Comparison of ENCODE assay signal across 8 cellular contexts in the genomic region with DNA sequence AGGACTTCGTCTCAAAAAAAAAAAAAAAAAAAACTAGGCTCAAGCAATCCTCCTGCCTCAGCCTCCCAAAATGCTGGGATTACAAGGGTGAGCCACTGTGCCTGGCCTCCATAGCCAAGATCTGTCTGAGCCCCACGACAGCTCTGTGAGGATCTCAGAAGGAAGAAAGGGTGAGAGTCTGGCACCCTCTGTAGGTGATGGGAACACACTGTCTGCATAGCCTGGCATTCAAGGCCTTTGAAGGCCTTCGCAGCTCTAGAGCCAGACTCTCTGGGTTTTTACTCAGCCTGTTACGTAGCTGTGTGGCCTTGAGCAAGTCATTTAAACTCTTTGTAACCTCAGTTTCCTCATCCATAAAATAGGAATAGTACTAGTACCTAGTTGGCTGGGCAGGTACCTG. TPM values are rescaled to one million over a fixed set of nuclear protein-coding genes. Genes with fewer than 3 reads are reported as not detected.
DNase-seq lines count a peak whose midpoint lies in the region; ATAC-seq and TF ChIP-seq lines count a peak whose summit lies in the region.

No MANE protein-coding gene starts in this region.

- H3K36me3 ChIP-seq in HEK293 (ENCODE audit: control insufficient read depth in 2 of 2, insufficient read depth in 1 of 2, low read length in 2 of 2) (no peaks in the 10 kb centered on the region), mucosa of descending colon (ENCODE audit: low read depth) (no peaks in the 10 kb centered on the region)

- intact Hi-C loops in Calu3 (cut with micrococcal nuclease; ENCODE audit: unreplicated experiment) (loop anchor here (10.0 kb wide), 1 partner anchor 903 kb away; a partner anchor contains a TSS), mucosa of descending colon (cut with DNase I, micrococcal nuclease) (no loop called here)

- H3K4me3 ChIP-seq in HEK293 (ENCODE audit: low read depth, low read length): no peak overlapping the region
- no peak overlapping the region for H3K4me3 ChIP-seq in mucosa of descending colon

- no TSS peak for BruUV-seq in Calu3 (replicated peaks; lab: Mats Ljungman, UMichigan)

- H3K36me3 Mint-ChIP-seq in Calu3 (ENCODE audit: insufficient read depth, unreplicated experiment): no peaks in the 10 kb centered on the region
- no peaks in the 10 kb centered on the region for H3K36me3 Mint-ChIP-seq in T-cell

- TF ChIP-seq CTCF in Calu3 (IDR thresholded peaks at IDR 0.05; ENCODE audit: unreplicated experiment) (no peak), HEK293 (tag by site-specific recombination; IDR thresholded peaks at IDR 0.05) (no peak; the same call in 1 of the 2 replicates), mucosa of descending colon (IDR thresholded peaks at IDR 0.05) (no peak)

- no peaks in the 10 kb centered on the region for H3K4me1 ChIP-seq in HEK293 (ENCODE audit: control insufficient read depth, insufficient read depth, low read length)
- no peaks in the 10 kb centered on the region for H3K4me1 ChIP-seq in mucosa of descending colon (ENCODE audit: low read depth)

- no peaks in the 10 kb centered on the region for H3K9me3 Mint-ChIP-seq in Calu3 (ENCODE audit: low read depth, unreplicated experiment)
- no peaks in the 10 kb centered on the region for H3K9me3 Mint-ChIP-seq in T-cell

- no peaks in the 10 kb centered on the region for H3K27me3 Mint-ChIP-seq in Calu3 (ENCODE audit: unreplicated experiment)
- no peaks in the 10 kb centered on the region for H3K27me3 Mint-ChIP-seq in T-cell

- H3K27ac Mint-ChIP-seq in Calu3 (ENCODE audit: unreplicated experiment) (no peak overlapping the region), T-cell (peak overlapping the region in 1 of 2 donors; percentile 77)

- peak; percentile 26 for DNase-seq in Calu3
- peak; percentile 36 to 73 (median 62) for DNase-seq in T-cell
- peak; percentile 36 for DNase-seq in astrocyte of the hippocampus (ENCODE audit: low read depth, low spot score)
- peak in 1 of 3 donors; percentile 51 for DNase-seq in mucosa of descending colon
- no peak for DNase-seq in NCI-H2029 treated with DMSO at 0.1 percent for 48 hours (lab: John Stamatoyannopoulos, UW)
- no peak for DNase-seq in hippocampal formation (lab: John Stamatoyannopoulos, UW)

- no peak overlapping the region for H3K27ac ChIP-seq in HEK293 (ENCODE audit: extremely low read depth, low read depth, low read length)

- H3K4me1 Mint-ChIP-seq in Calu3 (ENCODE audit: low read depth, unreplicated experiment): no peaks in the 10 kb centered on the region
- H3K4me1 Mint-ChIP-seq in T-cell: peaks cover 0 to 6% (median 2%) of the 10 kb centered on the region in 3 donors

- ATAC-seq in T-cell (replicated peaks in 1 of 4): peak; percentile 98 to 100 (median 100)
- peak; percentile 90 for ATAC-seq in mucosa of descending colon
- ATAC-seq in HG03460 (IDR thresholded peaks at IDR 0.05; ENCODE audit: unreplicated experiment): no peak

- CTCF ChIA-PET in Calu3 (lab: Charles Lee) (interaction anchor here (0.5 to 1.5 kb wide), 4 partner anchors 28 to 723 kb away, joined by 3 to 6 read pairs (median 4); no protein-coding TSS in a partner anchor), HEK293 (lab: Yijun Ruan, JAX) (interaction anchor here (0.6 to 2.1 kb wide), 18 partner anchors 9 to 703 kb away, joined by 3 to 10 read pairs (median 4); no protein-coding TSS in a partner anchor), T-cell (lab: Charles Lee) (interaction anchor here (0.6 to 3.9 kb wide), 29 partner anchors 11 to 1060 kb away, joined by 3 to 99 read pairs (median 6); no protein-coding TSS in a partner anchor)

- H3K9me3 ChIP-seq in HEK293 (ENCODE audit: control insufficient read depth, insufficient read depth, low read depth, low read length) (no peaks in the 10 kb centered on the region), mucosa of descending colon (no peaks in the 10 kb centered on the region)

- POLR2A ChIA-PET in HEK293 (lab: Yijun Ruan, JAX): interaction anchor here (0.7 kb wide), 1 partner anchor 14 kb away, joined by 4 read pairs; no protein-coding TSS in a partner anchor
- POLR2A ChIA-PET in T-cell (lab: Charles Lee): interaction anchor here (0.6 to 0.7 kb wide), 4 partner anchors 71 to 120 kb away, joined by 3 read pairs; no protein-coding TSS in a partner anchor

- H3K4me3 Mint-ChIP-seq in Calu3 (ENCODE audit: low read depth, unreplicated experiment) (no peak overlapping the region), T-cell (no peak overlapping the region)

TF ChIP-seq in HEK293, 187 proteins besides CTCF, POLR2A, EP300 and RAD21:
- 0 out of 2 replicates have a peak, but pooled peaks have one; percentile 46 for TF ChIP-seq GLI4 (tag by site-specific recombination; IDR thresholded peaks at IDR 0.05)
- TF ChIP-seq ZNF654 (tag by site-specific recombination; IDR thresholded peaks at IDR 0.05; ENCODE audit: low read depth): peak; percentile 67
- no peak for TF ChIP-seq ZNF426 (tag by site-specific recombination; IDR thresholded peaks at IDR 0.05)
- TF ChIP-seq ZNF768 (tag by site-specific recombination; IDR thresholded peaks at IDR 0.05): 0 out of 2 replicates have a peak, but pooled peaks have one; percentile 10

RNA-seq across cellular contexts. Expression of a gene that starts 6.3 kb away (rescaled TPM):
- 149 and 153 TPM in 2 replicates for total RNA-seq in Calu3 (2022)
- total RNA-seq in T-cell: 100 to 1,000 TPM; 355 to 403 (median 391) TPM
- 100 to 1,000 TPM in 2 of 3 donors, 10 to 100 TPM in 1; 97.6 to 138 (median 114) TPM for total RNA-seq in mucosa of descending colon

Comparison
In these comparisons a context has a peak if more than half of its experiments do, and no peak if none do; other contexts are left out.
1. DNase-seq: peak in Calu3 (single experiment), T-cell (34 of 34) and astrocyte of the hippocampus (single experiment); none in NCI-H2029 treated with DMSO at 0.1 percent for 48 hours (single experiment) and hippocampal formation (0 of 2).